15 cellular contexts compared by ENCODE assay signal in the genomic region with DNA sequence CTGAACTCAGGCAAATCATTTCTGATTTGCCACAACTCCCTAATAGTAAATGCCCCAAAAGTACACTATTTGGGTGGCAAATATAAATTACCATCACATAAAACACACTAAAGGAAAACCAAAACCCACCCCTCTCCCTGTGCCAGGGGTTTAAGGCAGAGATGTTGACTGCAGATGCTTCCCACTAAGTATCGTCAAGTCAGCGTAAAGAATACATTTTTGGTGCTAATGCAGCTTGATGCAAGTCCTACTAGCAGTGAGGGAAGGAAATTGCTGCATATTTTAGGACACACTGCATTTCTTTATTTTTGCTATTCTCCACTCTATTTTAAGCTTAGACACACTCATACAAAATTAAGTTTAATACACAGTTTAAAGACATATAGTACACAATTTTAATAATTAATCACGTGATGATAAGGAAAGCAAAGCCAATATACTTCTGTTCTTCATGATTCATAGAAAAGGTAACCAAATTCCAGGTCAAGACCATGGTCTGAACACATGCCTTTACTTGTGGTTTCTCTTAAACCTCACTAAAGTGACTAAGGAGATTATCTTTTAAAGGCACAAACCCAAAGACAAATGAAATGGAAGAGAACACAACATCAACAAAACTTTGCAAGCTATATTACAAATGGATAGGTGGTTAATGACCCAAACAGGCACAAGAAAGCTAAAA.
DNase-seq lines count a peak whose midpoint lies in the region; ATAC-seq and TF ChIP-seq lines count a peak whose summit lies in the region.
"Had no signal": no experiment of that assay in that cellular context is flagged by ENCODE, and none has a peak within 500 bp of the region (broad histone marks: within the 10 kb centered on the region; RNA-seq: fewer than 3 reads in every experiment).

No MANE protein-coding gene starts in this region.

- no peak overlapping the region for H3K4me3 Mint-ChIP-seq in activated naive CD4-positive, alpha-beta T cell treated with anti-CD3 and anti-CD28 coated beads, Interleukin-2, amount 50 U/mL, for 24 hours
- no peak overlapping the region for H3K4me3 Mint-ChIP-seq in activated naive CD4-positive, alpha-beta T cell treated with anti-CD3 and anti-CD28 coated beads, Interleukin-2, amount 10 ng/mL, durations not matched to agents 7 days and 5 days
- H3K4me3 Mint-ChIP-seq: CD8-positive, alpha-beta memory T cell; HFFc6 had no signal

- CTCF ChIA-PET in activated naive CD4-positive, alpha-beta T cell treated with anti-CD3 and anti-CD28 coated beads, Interleukin-2, amount 10 ng/mL, durations not matched to agents 7 days and 5 days (lab: Charles Lee) = no interaction called here

- H3K36me3 Mint-ChIP-seq in activated naive CD4-positive, alpha-beta T cell treated with anti-CD3 and anti-CD28 coated beads, Interleukin-2, amount 50 U/mL, for 24 hours = no peaks in the 10 kb centered on the region
- no peaks in the 10 kb centered on the region for H3K36me3 Mint-ChIP-seq in activated naive CD4-positive, alpha-beta T cell treated with anti-CD3 and anti-CD28 coated beads, Interleukin-2, amount 10 ng/mL, durations not matched to agents 7 days and 5 days
- H3K36me3 Mint-ChIP-seq: CD8-positive, alpha-beta memory T cell had no signal

- TF ChIP-seq CTCF in epithelial cell of proximal tubule (conservative IDR thresholded peaks at IDR 0.05; ENCODE audit: low read depth, low read length) (no peak), retinal pigment epithelial cell (conservative IDR thresholded peaks at IDR 0.05; ENCODE audit: low read depth, low read length) (no peak)

- no peak for DNase-seq in activated naive CD4-positive, alpha-beta T cell treated with anti-CD3 and anti-CD28 coated beads, Interleukin-2, amount 10 ng/mL, durations not matched to agents 7 days and 5 days
- DNase-seq in amniotic epithelial cell (ENCODE audit: low read depth) (peak; percentile 63), epithelial cell of proximal tubule (ENCODE audit: low read depth) (peak; percentile 16), retinal pigment epithelial cell (ENCODE audit: low read depth) (peak; percentile 63), GOT3 (lab: John Stamatoyannopoulos, UW) (no peak), NCI-H510A treated with DMSO at 0.1 percent for 48 hours (lab: John Stamatoyannopoulos, UW) (no peak)
- DNase-seq: CD8-positive, alpha-beta memory T cell; DMS 273 treated with DMSO at 0.1 percent for 48 hours; HFFc6; NCI-H146; NCI-H345; PC-3 had no signal

- H3K27ac Mint-ChIP-seq in activated naive CD4-positive, alpha-beta T cell treated with anti-CD3 and anti-CD28 coated beads, Interleukin-2, amount 50 U/mL, for 24 hours = peak overlapping the region; percentile 20
- H3K27ac Mint-ChIP-seq in activated naive CD4-positive, alpha-beta T cell treated with anti-CD3 and anti-CD28 coated beads, Interleukin-2, amount 10 ng/mL, durations not matched to agents 7 days and 5 days = no peak overlapping the region
- H3K27ac Mint-ChIP-seq: CD8-positive, alpha-beta memory T cell; HFFc6 had no signal

- no peak for ATAC-seq in GM19452 (IDR thresholded peaks at IDR 0.05; ENCODE audit: unreplicated experiment)
- ATAC-seq: PC-3 had no signal

- H3K4me1 Mint-ChIP-seq in activated naive CD4-positive, alpha-beta T cell treated with anti-CD3 and anti-CD28 coated beads, Interleukin-2, amount 50 U/mL, for 24 hours = no peaks in the 10 kb centered on the region
- no peaks in the 10 kb centered on the region for H3K4me1 Mint-ChIP-seq in activated naive CD4-positive, alpha-beta T cell treated with anti-CD3 and anti-CD28 coated beads, Interleukin-2, amount 10 ng/mL, durations not matched to agents 7 days and 5 days
- H3K4me1 Mint-ChIP-seq: CD8-positive, alpha-beta memory T cell had no signal

- H3K4me3 ChIP-seq in epithelial cell of proximal tubule (ENCODE audit: low read depth, low read length) = no peak overlapping the region
- no peak overlapping the region for H3K4me3 ChIP-seq in retinal pigment epithelial cell (ENCODE audit: low read length)
- H3K4me3 ChIP-seq: BLaER1 had no signal

- H3K9me3 Mint-ChIP-seq in activated naive CD4-positive, alpha-beta T cell treated with anti-CD3 and anti-CD28 coated beads, Interleukin-2, amount 50 U/mL, for 24 hours = no peaks in the 10 kb centered on the region
- no peaks in the 10 kb centered on the region for H3K9me3 Mint-ChIP-seq in activated naive CD4-positive, alpha-beta T cell treated with anti-CD3 and anti-CD28 coated beads, Interleukin-2, amount 10 ng/mL, durations not matched to agents 7 days and 5 days

- peaks cover 12% of the 10 kb centered on the region for H3K27me3 Mint-ChIP-seq in activated naive CD4-positive, alpha-beta T cell treated with anti-CD3 and anti-CD28 coated beads, Interleukin-2, amount 50 U/mL, for 24 hours
- H3K27me3 Mint-ChIP-seq in activated naive CD4-positive, alpha-beta T cell treated with anti-CD3 and anti-CD28 coated beads, Interleukin-2, amount 10 ng/mL, durations not matched to agents 7 days and 5 days = no peaks in the 10 kb centered on the region

Comparison
In these comparisons a context has a peak if more than half of its experiments do, and no peak if none do; other contexts are left out.
1. DNase-seq: peak in amniotic epithelial cell (single experiment), epithelial cell of proximal tubule (single experiment) and retinal pigment epithelial cell (single experiment); none in activated naive CD4-positive, alpha-beta T cell treated with anti-CD3 and anti-CD28 coated beads, Interleukin-2, amount 10 ng/mL, durations not matched to agents 7 days and 5 days (single experiment), GOT3 (single experiment) and NCI-H510A treated with DMSO at 0.1 percent for 48 hours (single experiment).